Comparison of ENCODE assay signal across 27 cellular contexts in the genomic region with DNA sequence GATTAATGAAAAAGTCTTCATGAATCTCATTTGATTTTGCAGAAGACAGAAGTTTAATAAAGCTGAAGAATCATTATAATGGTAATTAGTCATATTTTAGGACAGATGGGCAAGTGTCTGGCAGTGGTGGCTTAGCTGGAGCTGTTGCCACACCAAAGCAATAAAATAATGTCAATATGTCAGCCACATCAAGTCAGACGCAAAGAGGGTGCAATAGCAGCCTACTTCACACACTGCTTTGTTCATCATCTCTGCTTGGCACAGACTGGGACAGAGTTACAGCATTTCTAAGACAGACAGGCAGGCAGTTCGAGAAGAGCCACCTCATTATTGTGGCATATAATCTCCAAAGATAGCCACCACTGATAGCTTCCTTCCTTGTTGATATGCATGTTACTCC. TPM values are rescaled to one million over a fixed set of nuclear protein-coding genes. Genes with fewer than 3 reads are reported as not detected.
A peak's percentile ranks its signal among the peaks of the same experiment; 100 is the strongest.
DNase-seq lines count a peak whose midpoint lies in the region; ATAC-seq and TF ChIP-seq lines count a peak whose summit lies in the region.
"Had no signal": no experiment of that assay in that cellular context is flagged by ENCODE, and none has a peak within 500 bp of the region (broad histone marks: within the 10 kb centered on the region; RNA-seq: fewer than 3 reads in every experiment).

No MANE protein-coding gene starts in this region.

- peak overlapping the region; percentile 12 for H4K8ac ChIP-seq in mesenchymal stem cell (ENCODE audit: low read length)

- no peak overlapping the region for H3K4ac ChIP-seq in mesenchymal stem cell (ENCODE audit: low read depth in 1 of 2, low read length in 2 of 2)

- H3K4me1 ChIP-seq in mammary epithelial cell (ENCODE audit: insufficient read depth, low read length) (no peaks in the 10 kb centered on the region), breast epithelium (no peaks in the 10 kb centered on the region), OCI-LY7 (ENCODE audit: insufficient read depth, low read length, poor library complexity, severe bottlenecking) (peaks cover 30% of the 10 kb centered on the region), mesenchymal stem cell (ENCODE audit: control insufficient read depth, insufficient read depth, low read depth, low read length) (peaks cover 5% of the 10 kb centered on the region)
- H3K4me1 ChIP-seq: ascending aorta, gastrocnemius medialis, left lung, thyroid gland had no signal

- H2BK12ac ChIP-seq in mesenchymal stem cell (ENCODE audit: low read length in 2 of 2), result peak overlapping the region; percentile 58 to 70

- no peaks in the 10 kb centered on the region for H3K9me3 ChIP-seq in mammary epithelial cell (replicated peaks; ENCODE audit: insufficient read depth, low read length)
- no peaks in the 10 kb centered on the region for H3K9me3 ChIP-seq in breast epithelium
- no peaks in the 10 kb centered on the region for H3K9me3 ChIP-seq in OCI-LY7 (ENCODE audit: low read length)
- no peaks in the 10 kb centered on the region for H3K9me3 ChIP-seq in mesenchymal stem cell (ENCODE audit: control insufficient read depth, low read length)
- H3K9me3 ChIP-seq: ascending aorta, BE2C, gastrocnemius medialis, left lung, stomach, thyroid gland had no signal

- no peak overlapping the region for H3K18ac ChIP-seq in mesenchymal stem cell (ENCODE audit: low read depth in 1 of 2, low read length in 2 of 2)

- H4K20me1 ChIP-seq in mammary epithelial cell (ENCODE audit: insufficient read depth, low read length) (no peaks in the 10 kb centered on the region), OCI-LY7 (ENCODE audit: insufficient read depth, low read length) (no peaks in the 10 kb centered on the region)

- POLR2A ChIA-PET in OCI-LY7 (lab: Charles Lee) (interaction anchor here (0.6 to 1.2 kb wide), 9 partner anchors 30 to 1058 kb away, joined by 3 read pairs; partner anchors contain the start of gene PHLDA1), GM10248 (lab: Yijun Ruan, JAX) (no interaction called here)

- 94% methylated on average over 2 of the region's 2 CpGs for WGBS in mammary epithelial cell (ENCODE audit: low coverage, missing lambda C conversion rate)
- WGBS in mesenchymal stem cell, result 78% methylated on average over 2 of the region's 2 CpGs

- DNase-seq in mammary epithelial cell (no peak), breast epithelium (ENCODE audit: low spot score in 2 of 2) (no peak), OCI-LY7 (ENCODE audit: low spot score) (no peak), mesenchymal stem cell (no peak), GM10248 (ENCODE audit: extremely low spot score) (no peak)
- DNase-seq: activated CD4-positive, alpha-beta T cell treated with anti-CD3 and anti-CD28 coated beads for 36 hours; activated CD8-positive, alpha-beta T cell treated with anti-CD3 and anti-CD28 coated beads, Interleukin-2, amount 10 ng/mL, durations not matched to agents 7 days and 5 days; activated effector memory CD4-positive, alpha-beta T cell treated with anti-CD3 and anti-CD28 coated beads, Interleukin-2, amount 50 U/mL, for 16 hours; activated naive CD8-positive, alpha-beta T cell treated with anti-CD3 and anti-CD28 coated beads for 36 hours; BE2C; DMS79; gastrocnemius medialis; hippocampal formation; immature natural killer cell; left lung; naive thymus-derived CD8-positive, alpha-beta T cell; NCI-H187; NCI-H2171; NCI-H526; stomach; thyroid gland had no signal

- H3K27ac ChIP-seq in mammary epithelial cell (ENCODE audit: insufficient read depth, low read depth, low read length), result no peak overlapping the region
- no peak overlapping the region for H3K27ac ChIP-seq in breast epithelium
- H3K27ac ChIP-seq in OCI-LY7 (ENCODE audit: low read depth, low read length, poor library complexity, severe bottlenecking), result no peak overlapping the region
- H3K27ac ChIP-seq in mesenchymal stem cell (ENCODE audit: low read length, poor library complexity, severe bottlenecking), result no peak overlapping the region
- H3K27ac ChIP-seq: ascending aorta, gastrocnemius medialis, KMS-11, left lung, skin epidermis, stomach, thyroid gland had no signal

- H2AK5ac ChIP-seq in mesenchymal stem cell (ENCODE audit: low read length, severe bottlenecking), result peak overlapping the region; percentile 26

- no peak overlapping the region for H2BK5ac ChIP-seq in mesenchymal stem cell (ENCODE audit: low read depth, low read length, poor library complexity, severe bottlenecking)

- H2AFZ ChIP-seq in mammary epithelial cell (ENCODE audit: low read depth, low read length) (peak overlapping the region; percentile 18), OCI-LY7 (ENCODE audit: low read length) (peak overlapping the region; percentile 69), mesenchymal stem cell (ENCODE audit: low read depth, low read length) (no peak overlapping the region)

- no peak overlapping the region for H3K9ac ChIP-seq in mammary epithelial cell (ENCODE audit: insufficient read depth, low read length)
- H3K9ac ChIP-seq in mesenchymal stem cell (ENCODE audit: low read length), result peak overlapping the region; percentile 29
- H3K9ac ChIP-seq: KMS-11 had no signal

- in situ Hi-C loops in mammary epithelial cell (cut with MboI; ENCODE audit: low sequenced_read_pairs in 2 of 2), result loop anchor here in 1 of 2 donors (5.0 to 25.0 kb wide), 2 partner anchors 284 to 509 kb away; no protein-coding TSS in a partner anchor

- H3K36me3 ChIP-seq in mammary epithelial cell (ENCODE audit: insufficient read depth, low read length) (no peaks in the 10 kb centered on the region), breast epithelium (no peaks in the 10 kb centered on the region), OCI-LY7 (ENCODE audit: insufficient read depth, low read length) (no peaks in the 10 kb centered on the region), mesenchymal stem cell (ENCODE audit: control insufficient read depth in 1 of 2, insufficient read depth in 2 of 2, low read depth in 1 of 2, low read length in 2 of 2) (no peaks in the 10 kb centered on the region)
- H3K36me3 ChIP-seq: ascending aorta, BE2C, gastrocnemius medialis, left lung, stomach, thyroid gland had no signal

- H3K14ac ChIP-seq in mesenchymal stem cell (ENCODE audit: low read length in 2 of 2), result no peak overlapping the region

- H3K79me1 ChIP-seq in mesenchymal stem cell (replicated peaks; ENCODE audit: low read length, poor library complexity, severe bottlenecking), result no peaks in the 10 kb centered on the region

- H2BK120ac ChIP-seq in mesenchymal stem cell (ENCODE audit: low read depth, low read length), result no peak overlapping the region

- no peak for TF ChIP-seq POLR2A in breast epithelium (IDR thresholded peaks at IDR 0.05)

- intact Hi-C loops in mammary epithelial cell (cut with micrococcal nuclease) (loop anchor here (5.0 to 10.0 kb wide), 5 partner anchors 129 to 929 kb away; no protein-coding TSS in a partner anchor), breast epithelium (cut with DNase I; ENCODE audit: low total_unique reads) (no loop called here), OCI-LY7 (cut with micrococcal nuclease; ENCODE audit: unreplicated experiment) (loop anchor here (5.0 to 10.0 kb wide), 5 partner anchors 234 to 1057 kb away; partner anchors contain the start of gene BBS10)

- no peak overlapping the region for H3K4me2 ChIP-seq in mammary epithelial cell (ENCODE audit: insufficient read depth, low read depth, low read length)
- H3K4me2 ChIP-seq in OCI-LY7 (ENCODE audit: low read length), result no peak overlapping the region
- no peak overlapping the region for H3K4me2 ChIP-seq in mesenchymal stem cell (ENCODE audit: low read length, poor library complexity, severe bottlenecking)
- H3K4me2 ChIP-seq: KMS-11 had no signal

- H3K27me3 ChIP-seq in mammary epithelial cell (ENCODE audit: insufficient read depth, low read length) (no peaks in the 10 kb centered on the region), breast epithelium (no peaks in the 10 kb centered on the region), mesenchymal stem cell (ENCODE audit: control insufficient read depth in 1 of 2, insufficient read depth in 1 of 2, low read length in 2 of 2) (no peaks in the 10 kb centered on the region)
- H3K27me3 ChIP-seq: ascending aorta, BE2C, gastrocnemius medialis, left lung, stomach, thyroid gland had no signal

- H3K23ac ChIP-seq in mesenchymal stem cell (ENCODE audit: low read length in 2 of 2), result no peak overlapping the region

- dilution Hi-C loops in mammary epithelial cell (cut with HindIII; ENCODE audit: low sequenced_read_pairs), result no loop called here

- BruUV-seq in mammary epithelial cell (replicated peaks; lab: Mats Ljungman, UMichigan) (no TSS peak), OCI-LY7 (replicated peaks; lab: Mats Ljungman, UMichigan) (no TSS peak)

- TF ChIP-seq CTCF in mammary epithelial cell (conservative IDR thresholded peaks at IDR 0.05 in 1 of 2, IDR thresholded peaks at IDR 0.05 in 1 of 2; ENCODE audit: extremely low read depth in 1 of 2, insufficient read depth in 1 of 2, low read depth in 1 of 2, low read length in 2 of 2) (no peak), breast epithelium (IDR thresholded peaks at IDR 0.05) (no peak), OCI-LY7 (conservative IDR thresholded peaks at IDR 0.05; ENCODE audit: low read length) (no peak), GM10248 (IDR thresholded peaks at IDR 0.05; ENCODE audit: control extremely low read depth, extremely low read depth, low read depth, missing control alignments) (no peak)

- H2BK15ac ChIP-seq in mesenchymal stem cell (ENCODE audit: low read depth, poor library complexity, severe bottlenecking), result no peak overlapping the region

- H4K91ac ChIP-seq in mesenchymal stem cell (ENCODE audit: low read length), result no peak overlapping the region

- ATAC-seq in GM18502 (IDR thresholded peaks at IDR 0.05; ENCODE audit: poor library complexity, unreplicated experiment) (no peak), HG03565 (IDR thresholded peaks at IDR 0.05; ENCODE audit: unreplicated experiment) (no peak), HG03039 (IDR thresholded peaks at IDR 0.05; ENCODE audit: unreplicated experiment) (no peak)
- ATAC-seq: activated CD4-positive, alpha-beta T cell treated with anti-CD3 and anti-CD28 coated beads for 36 hours; activated CD8-positive, alpha-beta T cell treated with anti-CD3 and anti-CD28 coated beads, Interleukin-2, amount 10 ng/mL, durations not matched to agents 7 days and 5 days; gastrocnemius medialis; left lung; naive thymus-derived CD8-positive, alpha-beta T cell had no signal

- H3K4me3 ChIP-seq in mammary epithelial cell (replicated peaks in 1 of 3; ENCODE audit: insufficient read depth in 1 of 3, low read depth in 2 of 3, low read length in 3 of 3) (no peak overlapping the region), breast epithelium (no peak overlapping the region), OCI-LY7 (ENCODE audit: low read depth, low read length, poor library complexity, severe bottlenecking) (no peak overlapping the region), mesenchymal stem cell (ENCODE audit: insufficient read depth in 1 of 2, low read depth in 1 of 2, low read length in 2 of 2) (no peak overlapping the region)
- H3K4me3 ChIP-seq: ascending aorta, gastrocnemius medialis, left lung, skin epidermis, stomach, thyroid gland had no signal

- CTCF ChIA-PET in mammary epithelial cell (lab: Charles Lee; ENCODE audit: low non-redundant PET) (interaction anchor here (0.7 kb wide), 1 partner anchor 505 kb away, joined by 5 read pairs; no protein-coding TSS in a partner anchor), OCI-LY7 (lab: Charles Lee; ENCODE audit: unreplicated experiment) (interaction anchor here (0.5 to 1.1 kb wide), 2 partner anchors 27 to 322 kb away, joined by 3 read pairs; no protein-coding TSS in a partner anchor), GM10248 (lab: Yijun Ruan, JAX) (interaction anchor here (0.8 to 4.8 kb wide), 24 partner anchors 9 to 1245 kb away, joined by 3 to 48 read pairs (median 4); partner anchors contain the start of genes BBS10 and PHLDA1)

- H3K9me2 ChIP-seq in OCI-LY7 (ENCODE audit: insufficient read depth, low read length), result no peaks in the 10 kb centered on the region

- H3K79me2 ChIP-seq in mammary epithelial cell (ENCODE audit: insufficient read depth, low read length) (no peaks in the 10 kb centered on the region), OCI-LY7 (ENCODE audit: insufficient read depth, low read depth, low read length) (no peaks in the 10 kb centered on the region)

RNA-seq across cellular contexts. Expression of gene KRR1, which starts 16.9 kb away (rescaled TPM):
- total RNA-seq in mammary epithelial cell (10 to 100 TPM; 36.7 to 99.1 TPM), breast epithelium (10 to 100 TPM; 34.1 to 56.9 (median 36.4) TPM), OCI-LY7 (2022) (78.0 and 81.7 TPM in 2 replicates)
- polyA plus RNA-seq in mammary epithelial cell, result 41.0 TPM
- 21.6 TPM for polyA minus RNA-seq in mammary epithelial cell
- 27.6 and 44.0 TPM in 2 replicates for total RNA-seq in OCI-LY7 (2014; rRNA removed; shearing (Covaris generic))
- 57.8 TPM for polyA plus RNA-seq in mesenchymal stem cell (2013, experiment 1 of 2)
- polyA plus RNA-seq in mesenchymal stem cell (2013, experiment 2 of 2), result 61.2 TPM

RNA-seq across cellular contexts. Expression of gene GLIPR1, which starts 47.7 kb away (rescaled TPM):
- total RNA-seq in mammary epithelial cell (10 to 100 TPM; 92.4 to 96.0 TPM), breast epithelium (10 to 100 TPM; 12.1 to 23.0 (median 17.0) TPM), OCI-LY7 (2022) (3.3 and 4.6 TPM in 2 replicates)
- polyA plus RNA-seq in mammary epithelial cell, result 74.1 TPM
- 45.6 TPM for polyA minus RNA-seq in mammary epithelial cell
- 2.8 and 3.4 TPM in 2 replicates for total RNA-seq in OCI-LY7 (2014; rRNA removed; shearing (Covaris generic))
- 29.1 TPM for polyA plus RNA-seq in mesenchymal stem cell (2013, experiment 1 of 2)
- 31.3 TPM for polyA plus RNA-seq in mesenchymal stem cell (2013, experiment 2 of 2)
